Comparison of ENCODE assay signal across 17 cellular contexts in the genomic region with DNA sequence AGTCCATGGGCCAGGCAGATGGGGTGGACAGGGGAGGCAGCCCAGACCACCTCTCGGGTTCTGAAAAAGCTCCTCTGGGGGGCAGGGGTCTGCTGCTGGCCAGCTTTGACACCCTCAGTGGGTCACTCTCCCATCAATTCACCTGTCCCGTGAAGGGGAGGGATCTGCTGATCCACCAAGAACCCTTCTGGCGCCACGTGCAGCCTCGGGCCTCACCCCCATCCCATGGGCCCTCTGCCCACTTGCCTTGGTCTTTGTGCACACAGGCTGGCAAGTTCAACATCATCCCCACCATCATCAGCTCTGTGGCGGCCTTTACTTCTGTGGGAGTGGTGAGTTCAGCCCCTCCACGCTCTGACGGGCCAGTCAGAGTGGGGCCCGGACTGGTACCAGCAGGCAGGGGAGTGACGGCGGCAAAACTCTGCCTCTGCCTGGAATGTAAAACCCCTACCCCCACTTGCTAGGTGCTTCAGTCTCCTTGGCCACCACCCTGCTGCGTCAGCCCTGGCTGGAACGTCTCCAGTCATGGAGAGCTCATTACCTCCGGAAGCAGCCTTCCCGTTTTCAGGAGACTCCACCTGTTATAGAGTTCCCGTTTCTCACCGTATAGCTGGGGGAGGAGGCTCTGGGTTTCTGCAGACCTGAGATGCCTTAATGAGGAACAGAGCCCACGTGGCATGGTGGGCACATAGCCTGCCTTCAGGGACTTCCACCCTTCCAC. TPM values are rescaled to one million over a fixed set of nuclear protein-coding genes. Genes with fewer than 3 reads are reported as not detected.
DNase-seq lines count a peak whose midpoint lies in the region; ATAC-seq and TF ChIP-seq lines count a peak whose summit lies in the region.
"Had no signal": no experiment of that assay in that cellular context is flagged by ENCODE, and none has a peak within 500 bp of the region (broad histone marks: within the 10 kb centered on the region; RNA-seq: fewer than 3 reads in every experiment).

No MANE protein-coding gene starts in this region.

- no peaks in the 10 kb centered on the region for H3K36me3 ChIP-seq in PC-9 (ENCODE audit: low read depth)
- no peaks in the 10 kb centered on the region for H3K36me3 ChIP-seq in lower lobe of right lung
- no peaks in the 10 kb centered on the region for H3K36me3 ChIP-seq in GM23338 (ENCODE audit: insufficient read depth)
- H3K36me3 ChIP-seq: heart right ventricle, neural progenitor cell had no signal

- H3K79me2 ChIP-seq in PC-9 (ENCODE audit: low read depth) (no peaks in the 10 kb centered on the region), GM23338 (replicated peaks; ENCODE audit: insufficient read depth) (no peaks in the 10 kb centered on the region)

- H3K4me2 ChIP-seq in PC-9, result peak overlapping the region; percentile 23; the same call in 1 of the 2 replicates
- no peak overlapping the region for H3K4me2 ChIP-seq in GM23338
- H3K4me2 ChIP-seq: neural progenitor cell had no signal

- H3K27me3 Mint-ChIP-seq in GM23338 (ENCODE audit: insufficient read depth, low read depth, poor library complexity), result peaks cover 6% of the 10 kb centered on the region
- H3K27me3 Mint-ChIP-seq in activated T-cell treated with anti-CD3 and anti-CD28 coated beads, Interleukin-2, amount 50 U/mL, for 72 hours (ENCODE audit: low read depth), result no peaks in the 10 kb centered on the region
- H3K27me3 Mint-ChIP-seq in CD4-positive, alpha-beta T cell, result peaks cover 4% of the 10 kb centered on the region

- BruUV-seq in PC-9 (replicated peaks; lab: Mats Ljungman, UMichigan), result no TSS peak

- no peaks in the 10 kb centered on the region for H3K36me3 Mint-ChIP-seq in GM23338 (ENCODE audit: low read depth)
- H3K36me3 Mint-ChIP-seq in activated T-cell treated with anti-CD3 and anti-CD28 coated beads, Interleukin-2, amount 50 U/mL, for 72 hours (ENCODE audit: insufficient read depth in 2 of 2), result no peaks in the 10 kb centered on the region
- H3K36me3 Mint-ChIP-seq in CD4-positive, alpha-beta T cell (ENCODE audit: low read depth), result no peaks in the 10 kb centered on the region
- H3K36me3 Mint-ChIP-seq: activated naive CD4-positive, alpha-beta T cell treated with anti-CD3 and anti-CD28 coated beads, Interleukin-2, amount 10 ng/mL, durations not matched to agents 7 days and 5 days; neural progenitor cell had no signal

- H2AFZ ChIP-seq in PC-9 (no peak overlapping the region), GM23338 (no peak overlapping the region)
- H2AFZ ChIP-seq: neural progenitor cell had no signal

- H3K4me1 ChIP-seq in PC-9 (replicated peaks; ENCODE audit: insufficient read depth), result no peaks in the 10 kb centered on the region
- H3K4me1 ChIP-seq in lower lobe of right lung, result no peaks in the 10 kb centered on the region
- peaks cover 15% of the 10 kb centered on the region for H3K4me1 ChIP-seq in GM23338 (ENCODE audit: insufficient read depth)

- CTCF ChIA-PET in PC-9 (lab: Charles Lee), result interaction anchor here (0.5 to 1.8 kb wide), 3 partner anchors 91 to 1284 kb away, joined by 3 to 4 read pairs (median 3); no protein-coding TSS in a partner anchor
- CTCF ChIA-PET in CD4-positive, alpha-beta T cell (lab: Charles Lee), result no interaction called here

- no peak overlapping the region for H3K27ac ChIP-seq in PC-9
- H3K27ac ChIP-seq in lower lobe of right lung, result no peak overlapping the region
- H3K27ac ChIP-seq in GM23338 (ENCODE audit: low read depth), result no peak overlapping the region
- H3K27ac ChIP-seq in CD4-positive, alpha-beta T cell (ENCODE audit: low read depth, low read length), result no peak overlapping the region
- H3K27ac ChIP-seq: heart right ventricle, neural progenitor cell had no signal

- no peaks in the 10 kb centered on the region for H3K9me3 Mint-ChIP-seq in GM23338
- no peaks in the 10 kb centered on the region for H3K9me3 Mint-ChIP-seq in activated T-cell treated with anti-CD3 and anti-CD28 coated beads, Interleukin-2, amount 50 U/mL, for 72 hours
- no peaks in the 10 kb centered on the region for H3K9me3 Mint-ChIP-seq in CD4-positive, alpha-beta T cell
- H3K9me3 Mint-ChIP-seq: activated naive CD4-positive, alpha-beta T cell treated with anti-CD3 and anti-CD28 coated beads, Interleukin-2, amount 10 ng/mL, durations not matched to agents 7 days and 5 days had no signal

- no peaks in the 10 kb centered on the region for H4K20me1 ChIP-seq in PC-9 (ENCODE audit: insufficient read depth)
- H4K20me1 ChIP-seq in GM23338 (replicated peaks; ENCODE audit: insufficient read depth), result no peaks in the 10 kb centered on the region

- no peak overlapping the region for H3K4me3 ChIP-seq in PC-9
- no peak overlapping the region for H3K4me3 ChIP-seq in lower lobe of right lung
- H3K4me3 ChIP-seq in GM23338, result no peak overlapping the region
- H3K4me3 ChIP-seq: heart right ventricle, neural progenitor cell had no signal

- peak; percentile 90 to 91 for ATAC-seq in lower lobe of right lung
- no peak for ATAC-seq in GM23338
- no peak for ATAC-seq in activated T-cell treated with anti-CD3 and anti-CD28 coated beads, Interleukin-2, amount 50 U/mL, for 72 hours (replicated peaks in 1 of 2)
- no peak for ATAC-seq in CD4-positive, alpha-beta T cell (ENCODE audit: poor library complexity)

- H3K9me2 ChIP-seq in PC-9 (ENCODE audit: insufficient read depth), result no peaks in the 10 kb centered on the region
- no peaks in the 10 kb centered on the region for H3K9me2 ChIP-seq in GM23338 (ENCODE audit: insufficient read depth)

- no peak for TF ChIP-seq CTCF in PC-9 (conservative IDR thresholded peaks at IDR 0.05)
- no peak for TF ChIP-seq CTCF in lower lobe of right lung (IDR thresholded peaks at IDR 0.05)
- TF ChIP-seq CTCF in GM23338 (conservative IDR thresholded peaks at IDR 0.05; ENCODE audit: low read depth in 2 of 2), result no peak
- no peak for TF ChIP-seq CTCF in CD4-positive, alpha-beta T cell (IDR thresholded peaks at IDR 0.05)

- H3K4me3 Mint-ChIP-seq in GM23338, result no peak overlapping the region
- H3K4me3 Mint-ChIP-seq in activated T-cell treated with anti-CD3 and anti-CD28 coated beads, Interleukin-2, amount 50 U/mL, for 72 hours, result no peak overlapping the region
- H3K4me3 Mint-ChIP-seq in CD4-positive, alpha-beta T cell, result no peak overlapping the region
- H3K4me3 Mint-ChIP-seq: activated naive CD4-positive, alpha-beta T cell treated with anti-CD3 and anti-CD28 coated beads, Interleukin-2, amount 10 ng/mL, durations not matched to agents 7 days and 5 days; neural progenitor cell had no signal

- no peak overlapping the region for H3K27ac Mint-ChIP-seq in GM23338
- no peak overlapping the region for H3K27ac Mint-ChIP-seq in activated T-cell treated with anti-CD3 and anti-CD28 coated beads, Interleukin-2, amount 50 U/mL, for 72 hours
- no peak overlapping the region for H3K27ac Mint-ChIP-seq in CD4-positive, alpha-beta T cell
- H3K27ac Mint-ChIP-seq: activated naive CD4-positive, alpha-beta T cell treated with anti-CD3 and anti-CD28 coated beads, Interleukin-2, amount 10 ng/mL, durations not matched to agents 7 days and 5 days had no signal

- H3K9me3 ChIP-seq in PC-9 (ENCODE audit: insufficient read depth, low read depth), result no peaks in the 10 kb centered on the region
- H3K9me3 ChIP-seq in lower lobe of right lung, result no peaks in the 10 kb centered on the region
- no peaks in the 10 kb centered on the region for H3K9me3 ChIP-seq in CD4-positive, alpha-beta T cell (ENCODE audit: control insufficient read depth, low read length)
- H3K9me3 ChIP-seq: heart right ventricle had no signal

- DNase-seq in GF-D8 (lab: John Stamatoyannopoulos, UW), result peak; percentile 27
- DNase-seq in NCI-H1092 (lab: John Stamatoyannopoulos, UW), result peak; percentile 27
- DNase-seq in PC-9, result peak in 1 of 2 experiments; percentile 21
- peak; percentile 72 for DNase-seq in lower lobe of right lung
- DNase-seq in GM23338 (ENCODE audit: low spot score), result no peak
- DNase-seq in activated T-cell treated with anti-CD3 and anti-CD28 coated beads, Interleukin-2, amount 50 U/mL, for 72 hours, result no peak
- DNase-seq in CD4-positive, alpha-beta T cell, result no peak
- DNase-seq: activated CD4-positive, alpha-beta T cell treated with anti-CD3 and anti-CD28 coated beads, Interleukin-2, amount 50 U/mL, for 4 hours; activated naive CD4-positive, alpha-beta T cell treated with anti-CD3 and anti-CD28 coated beads, Interleukin-2, amount 10 ng/mL, durations not matched to agents 7 days and 5 days; AML-193; aorta; cerebellar nuclear complex; heart right ventricle; midbrain; NCI-H187 treated with DMSO at 0.1 percent for 48 hours had no signal

- intact Hi-C loops in PC-9 (cut with micrococcal nuclease; ENCODE audit: unreplicated experiment), result no loop called here
- intact Hi-C loops in lower lobe of right lung (cut with DNase I), result no loop called here
- intact Hi-C loops in CD4-positive, alpha-beta T cell (cut with DNase I, micrococcal nuclease), result no loop called here

- H3K27me3 ChIP-seq in PC-9 (ENCODE audit: insufficient read depth, low read depth), result peaks cover 28% of the 10 kb centered on the region; the same call in 1 of the 2 replicates
- no peaks in the 10 kb centered on the region for H3K27me3 ChIP-seq in lower lobe of right lung (ENCODE audit: low read depth)
- H3K27me3 ChIP-seq in GM23338 (ENCODE audit: insufficient read depth), result no peaks in the 10 kb centered on the region
- H3K27me3 ChIP-seq in CD4-positive, alpha-beta T cell (ENCODE audit: control insufficient read depth, insufficient read depth, low read length), result no peaks in the 10 kb centered on the region
- H3K27me3 ChIP-seq: heart right ventricle, neural progenitor cell had no signal

- POLR2A ChIA-PET in PC-9 (lab: Charles Lee; ENCODE audit: unreplicated experiment), result no interaction called here
- POLR2A ChIA-PET in CD4-positive, alpha-beta T cell (lab: Charles Lee), result no interaction called here

- peaks cover 22% of the 10 kb centered on the region for H3K4me1 Mint-ChIP-seq in GM23338
- H3K4me1 Mint-ChIP-seq in activated T-cell treated with anti-CD3 and anti-CD28 coated beads, Interleukin-2, amount 50 U/mL, for 72 hours (ENCODE audit: low read depth), result no peaks in the 10 kb centered on the region
- H3K4me1 Mint-ChIP-seq in CD4-positive, alpha-beta T cell (ENCODE audit: low read depth), result no peaks in the 10 kb centered on the region
- H3K4me1 Mint-ChIP-seq: activated naive CD4-positive, alpha-beta T cell treated with anti-CD3 and anti-CD28 coated beads, Interleukin-2, amount 10 ng/mL, durations not matched to agents 7 days and 5 days had no signal

- H3F3A ChIP-seq in PC-9 (ENCODE audit: insufficient read depth, low read depth) (no peaks in the 10 kb centered on the region), GM23338 (replicated peaks; ENCODE audit: low read depth) (0 out of 2 replicates have a peak, but pooled peaks cover 3% of the 10 kb centered on the region)

RNA-seq across cellular contexts. Expression of gene PRG3, which starts 12.7 kb away (rescaled TPM):
- total RNA-seq in PC-9 (2021) (not detected in 2 replicates), lower lobe of right lung (not detected)
- not detected in 2 replicates for total RNA-seq in GM23338 (2014; rRNA removed; shearing (Covaris generic))
- not detected in 2 replicates for polyA plus RNA-seq in GM23338 (2016; fragmentation: Nextera tagmentation; extraction: Ambion mirVana)
- not detected for total RNA-seq in activated T-cell treated with anti-CD3 and anti-CD28 coated beads, Interleukin-2, amount 50 U/mL, for 72 hours
- not detected for total RNA-seq in CD4-positive, alpha-beta T cell
- total RNA-seq: aorta, heart right ventricle, temporal lobe had no signal
- polyA plus RNA-seq: aorta, heart right ventricle had no signal

RNA-seq across cellular contexts. Expression of gene PRG2, which starts 22.2 kb away (rescaled TPM):
- total RNA-seq in PC-9 (2021) (not detected in 2 replicates), lower lobe of right lung (not detected)
- total RNA-seq in GM23338 (2014; rRNA removed; shearing (Covaris generic)), result not detected in 2 replicates
- not detected in 2 replicates for polyA plus RNA-seq in GM23338 (2016; fragmentation: Nextera tagmentation; extraction: Ambion mirVana)
- total RNA-seq in activated T-cell treated with anti-CD3 and anti-CD28 coated beads, Interleukin-2, amount 50 U/mL, for 72 hours, result 1 to 10 TPM; 3.9 to 5.2 TPM
- total RNA-seq in CD4-positive, alpha-beta T cell, result 1 to 10 TPM in 1 of 2 experiments, under 1 TPM in 1; 0.53 to 1.1 TPM
- total RNA-seq: temporal lobe had no signal
- polyA plus RNA-seq: heart right ventricle had no signal

RNA-seq across cellular contexts. Expression of gene P2RX3, which starts 30.1 kb away (rescaled TPM):
- total RNA-seq in PC-9 (2021), result not detected in 2 replicates
- not detected for total RNA-seq in lower lobe of right lung
- total RNA-seq in GM23338 (2014; rRNA removed; shearing (Covaris generic)), result 0.35 TPM in 1 of 2 replicates, not detected in the other
- 0.15 and 0.23 TPM in 2 replicates for polyA plus RNA-seq in GM23338 (2016; fragmentation: Nextera tagmentation; extraction: Ambion mirVana)
- total RNA-seq in activated T-cell treated with anti-CD3 and anti-CD28 coated beads, Interleukin-2, amount 50 U/mL, for 72 hours, result not detected
- total RNA-seq in CD4-positive, alpha-beta T cell, result not detected
- total RNA-seq: aorta, temporal lobe had no signal
- polyA plus RNA-seq: aorta had no signal

RNA-seq across cellular contexts. Expression of gene SSRP1, which starts 32.6 kb away (rescaled TPM):
- total RNA-seq in PC-9 (2021) (286 and 290 TPM in 2 replicates), lower lobe of right lung (62.2 TPM)
- total RNA-seq in GM23338 (2014; rRNA removed; shearing (Covaris generic)), result 210 and 216 TPM in 2 replicates
- polyA plus RNA-seq in GM23338 (2016; fragmentation: Nextera tagmentation; extraction: Ambion mirVana), result 205 and 225 TPM in 2 replicates
- 100 to 1,000 TPM; 213 to 254 TPM for total RNA-seq in activated T-cell treated with anti-CD3 and anti-CD28 coated beads, Interleukin-2, amount 50 U/mL, for 72 hours
- total RNA-seq in CD4-positive, alpha-beta T cell, result 10 to 100 TPM; 36.7 to 41.2 TPM

RNA-seq across cellular contexts. Expression of gene TNKS1BP1, which starts 43.5 kb away (rescaled TPM):
- total RNA-seq in PC-9 (2021) (181 and 218 TPM in 2 replicates), lower lobe of right lung (147 TPM)
- total RNA-seq in GM23338 (2014; rRNA removed; shearing (Covaris generic)), result 61.0 and 72.2 TPM in 2 replicates
- polyA plus RNA-seq in GM23338 (2016; fragmentation: Nextera tagmentation; extraction: Ambion mirVana), result 64.2 and 72.9 TPM in 2 replicates
- total RNA-seq in activated T-cell treated with anti-CD3 and anti-CD28 coated beads, Interleukin-2, amount 50 U/mL, for 72 hours, result 10 to 100 TPM; 16.9 to 23.8 TPM
- 10 to 100 TPM; 12.9 to 13.2 TPM for total RNA-seq in CD4-positive, alpha-beta T cell

Comparison
In these comparisons a context has a peak if more than half of its experiments do, and no peak if none do; other contexts are left out.
1. DNase-seq: peak in GF-D8 (single experiment), NCI-H1092 (single experiment) and lower lobe of right lung (single experiment); none in GM23338 (single experiment), activated T-cell treated with anti-CD3 and anti-CD28 coated beads, Interleukin-2, amount 50 U/mL, for 72 hours (0 of 2) and CD4-positive, alpha-beta T cell (0 of 10).
2. ATAC-seq: peak in lower lobe of right lung (2 of 2); none in GM23338 (single experiment), activated T-cell treated with anti-CD3 and anti-CD28 coated beads, Interleukin-2, amount 50 U/mL, for 72 hours (0 of 2) and CD4-positive, alpha-beta T cell (single experiment).